9 cellular contexts compared by ENCODE assay signal in genomic region chr6:73254323-73254722, GRCh38. TPM values are rescaled to one million over a fixed set of nuclear protein-coding genes. Genes with fewer than 3 reads are reported as not detected.
"Had no signal": no experiment of that assay in that cellular context is flagged by ENCODE, and none has a peak within 500 bp of the region (broad histone marks: within the 10 kb centered on the region; RNA-seq: fewer than 3 reads in every experiment).

No MANE protein-coding gene starts in this region.

RNA-seq across cellular contexts. Expression of gene KHDC1L, which starts 29.0 kb away (rescaled TPM):
- total RNA-seq: activated B cell treated with CpG ODN at 0.5 μM for 24 hours; activated CD4-positive, alpha-beta memory T cell treated with anti-CD3 and anti-CD28 coated beads for 36 hours; activated CD4-positive, alpha-beta T cell treated with anti-CD3 and anti-CD28 coated beads for 36 hours; activated CD4-positive, alpha-beta T cell treated with anti-CD3 and anti-CD28 coated beads, Interleukin-2, amount 10 ng/mL, durations not matched to agents 24 days and 14 days; activated CD8-positive, alpha-beta T cell treated with anti-CD3 and anti-CD28 coated beads for 36 hours; activated CD8-positive, alpha-beta T cell treated with anti-CD3 and anti-CD28 coated beads, Interleukin-2, amount 10 ng/mL, durations not matched to agents 7 days and 5 days; T-helper 1 cell treated with Interleukin-12 subunit alpha and Interleukin-12 subunit beta and Interleukin-4 antibody, amounts not matched to agents 30 ng/mL and 1 ng/mL, for 36 hours; T-helper 17 cell; T-helper 2 cell treated with Interferon-gamma antibody and Interleukin-4, amounts not matched to agents 100 ng/mL and 5 ng/mL, for 36 hours had no signal
